In genomic region chr9:125893277-125893676, GRCh38 we compare ENCODE assay signal across 20 cellular contexts.
"Had no signal": no experiment of that assay in that cellular context is flagged by ENCODE, and none has a peak within 500 bp of the region (broad histone marks: within the 10 kb centered on the region; RNA-seq: fewer than 3 reads in every experiment).

No MANE protein-coding gene starts in this region.

- H3K27ac ChIP-seq: coronary artery, right atrium auricular region, stomach, thoracic aorta, transverse colon had no signal

- H3K9me3 ChIP-seq: heart left ventricle, right atrium auricular region, stomach, thoracic aorta, transverse colon had no signal

- DNase-seq: effector CD4-positive, alpha-beta T cell; endodermal cell; erythroblast; foreskin melanocyte; heart left ventricle; hippocampal formation; kidney glomerular epithelial cell; naive thymus-derived CD4-positive, alpha-beta T cell; nephron progenitor cell; small intestine; stimulated activated CD4-positive, alpha-beta T cell treated with anti-CD3 and anti-CD28 coated beads, Interleukin-12 subunit alpha, Interleukin-12 subunit beta, amount 100 ng/mL, for 4 hours; stimulated activated naive CD4-positive, alpha-beta T cell; stomach; substantia nigra; transverse colon had no signal

- H3K36me3 ChIP-seq: heart left ventricle, right atrium auricular region, stomach, thoracic aorta, transverse colon had no signal

- H3K27me3 ChIP-seq: right atrium auricular region, stomach had no signal

- FAIRE-seq: endothelial cell of umbilical vein, islet of Langerhans, small intestine had no signal

- ATAC-seq: heart left ventricle; naive thymus-derived CD4-positive, alpha-beta T cell had no signal

- H3K4me3 ChIP-seq: coronary artery, heart left ventricle, right atrium auricular region, stomach, thoracic aorta, transverse colon had no signal
